ENCODE assay signal across 8 cellular contexts in the genomic region with DNA sequence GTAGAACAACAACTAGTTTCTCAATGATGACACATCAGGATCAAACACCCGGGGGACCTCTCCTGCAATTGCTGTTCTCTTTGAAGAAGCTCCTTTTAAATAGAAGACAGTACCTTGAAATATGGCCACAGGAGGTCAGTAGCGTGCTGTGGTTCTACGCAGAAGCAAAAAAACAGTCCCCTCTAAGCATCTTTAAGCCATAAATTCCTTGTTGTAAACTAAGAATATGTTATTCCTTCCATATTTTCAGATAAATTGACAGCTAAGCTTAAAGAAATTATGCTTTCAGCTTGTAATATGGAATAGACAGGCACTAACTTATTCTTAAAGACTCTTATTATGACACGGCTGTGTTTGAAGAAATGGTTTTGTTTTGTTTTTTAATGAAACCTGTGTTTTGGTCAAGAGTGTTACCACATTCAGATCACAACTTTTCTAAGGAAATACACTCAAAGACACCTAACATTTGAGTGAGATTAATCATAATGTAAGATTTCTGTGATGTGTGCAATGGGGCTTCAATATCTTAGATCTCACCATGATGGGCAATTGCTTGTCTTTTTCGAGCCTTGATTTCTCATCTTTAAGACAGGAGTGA. TPM values are rescaled to one million over a fixed set of nuclear protein-coding genes. Genes with fewer than 3 reads are reported as not detected.
DNase-seq lines count a peak whose midpoint lies in the region; ATAC-seq and TF ChIP-seq lines count a peak whose summit lies in the region.

No MANE protein-coding gene starts in this region.

- H3K27me3 ChIP-seq in Panc1 (ENCODE audit: control insufficient read depth, insufficient read depth, low read length) = no peaks in the 10 kb centered on the region; the same call in 1 of the 2 replicates
- H3K27me3 ChIP-seq in neuronal stem cell (ENCODE audit: control insufficient read depth in 3 of 3, insufficient read depth in 3 of 3, low read depth in 1 of 3, low read length in 3 of 3) = no peaks in the 10 kb centered on the region

- H4K8ac ChIP-seq in neuronal stem cell (ENCODE audit: low read depth, low read length) = no peak overlapping the region

- H3K4me3 ChIP-seq in Panc1 (ENCODE audit: low read depth in 2 of 2, low read length in 2 of 2) (no peak overlapping the region), fibroblast of pulmonary artery (replicated peaks; ENCODE audit: low read depth, low read length) (no peak overlapping the region), neuronal stem cell (ENCODE audit: low read length in 2 of 2) (no peak overlapping the region)

- no peak overlapping the region for H3K23ac ChIP-seq in neuronal stem cell (ENCODE audit: low read depth, low read length, poor library complexity)

- BruUV-seq in Panc1 (replicated peaks; lab: Mats Ljungman, UMichigan) = no TSS peak

- H3K14ac ChIP-seq in neuronal stem cell (ENCODE audit: low read length) = no peak overlapping the region

- H3K4me2 ChIP-seq in neuronal stem cell (ENCODE audit: insufficient read depth, low read length, poor library complexity, severe bottlenecking) = no peak overlapping the region

- no peaks in the 10 kb centered on the region for H3K36me3 Mint-ChIP-seq in activated T-cell treated with anti-CD3 and anti-CD28 coated beads, Interleukin-2, amount 50 U/mL, for 72 hours (ENCODE audit: insufficient read depth in 2 of 2)
- H3K36me3 Mint-ChIP-seq in type B pancreatic cell = no peaks in the 10 kb centered on the region

- peak overlapping the region; percentile 9 for H2AFZ ChIP-seq in neuronal stem cell (ENCODE audit: low read length)

- H3K18ac ChIP-seq in neuronal stem cell (ENCODE audit: low read length) = no peak overlapping the region

- peaks cover 11% of the 10 kb centered on the region for H3K27me3 Mint-ChIP-seq in activated T-cell treated with anti-CD3 and anti-CD28 coated beads, Interleukin-2, amount 50 U/mL, for 72 hours (ENCODE audit: low read depth)
- no peaks in the 10 kb centered on the region for H3K27me3 Mint-ChIP-seq in type B pancreatic cell

- in situ Hi-C loops in Panc1 (cut with HindIII; ENCODE audit: low pct_unique_long_range_greater_than_20kb, low sequenced_read_pairs) = no loop called here

- peak; percentile 38 for DNase-seq in NCI-H1092 treated with DMSO at 0.1 percent for 48 hours (lab: John Stamatoyannopoulos, UW)
- DNase-seq in NCI-H1092 (lab: John Stamatoyannopoulos, UW) = no peak
- DNase-seq in HT-29 (ENCODE audit: low spot score) = peak; percentile 83
- peak; percentile 46 for DNase-seq in Panc1 (ENCODE audit: low read depth, low spot score)
- DNase-seq in activated T-cell treated with anti-CD3 and anti-CD28 coated beads, Interleukin-2, amount 50 U/mL, for 72 hours = peak; percentile 63 to 66
- DNase-seq in fibroblast of pulmonary artery (ENCODE audit: low read depth) = peak; percentile 86
- peak; percentile 30 for DNase-seq in neuronal stem cell (ENCODE audit: low spot score)
- no peak for DNase-seq in type B pancreatic cell (ENCODE audit: extremely low spot score, unreplicated experiment)

- H3K4me1 Mint-ChIP-seq in activated T-cell treated with anti-CD3 and anti-CD28 coated beads, Interleukin-2, amount 50 U/mL, for 72 hours (ENCODE audit: low read depth) = peaks cover 48% of the 10 kb centered on the region
- H3K4me1 Mint-ChIP-seq in type B pancreatic cell (ENCODE audit: unreplicated experiment) = no peaks in the 10 kb centered on the region

- no peak overlapping the region for H3K9ac ChIP-seq in neuronal stem cell (ENCODE audit: low read depth, low read length, poor library complexity)

- ATAC-seq in Panc1 = no peak
- ATAC-seq in activated T-cell treated with anti-CD3 and anti-CD28 coated beads, Interleukin-2, amount 50 U/mL, for 72 hours (replicated peaks in 1 of 2) = peak; percentile 58 to 60

- no peak overlapping the region for H4K91ac ChIP-seq in neuronal stem cell (ENCODE audit: low read depth, low read length, poor library complexity)

- no peak overlapping the region for H3K4ac ChIP-seq in neuronal stem cell (ENCODE audit: low read length)

- H3K9me3 Mint-ChIP-seq in activated T-cell treated with anti-CD3 and anti-CD28 coated beads, Interleukin-2, amount 50 U/mL, for 72 hours = no peaks in the 10 kb centered on the region
- H3K9me3 Mint-ChIP-seq in type B pancreatic cell = no peaks in the 10 kb centered on the region

- POLR2A ChIA-PET in Panc1 (lab: Charles Lee) = no interaction called here

- intact Hi-C loops in Panc1 (cut with micrococcal nuclease; ENCODE audit: unreplicated experiment) = loop anchor here (2.0 to 5.0 kb wide), 3 partner anchors 72 to 548 kb away; no protein-coding TSS in a partner anchor

- H3K4me1 ChIP-seq in Panc1 (ENCODE audit: control insufficient read depth, insufficient read depth, low read length) = no peaks in the 10 kb centered on the region
- peaks cover 0 to 1% of the 10 kb centered on the region in 2 donors for H3K4me1 ChIP-seq in neuronal stem cell (ENCODE audit: control insufficient read depth in 2 of 2, insufficient read depth in 1 of 2, low read depth in 1 of 2, low read length in 2 of 2)

- no peaks in the 10 kb centered on the region for H3K79me1 ChIP-seq in neuronal stem cell (ENCODE audit: low read depth, low read length)

- TF ChIP-seq CTCF in Panc1 (IDR thresholded peaks at IDR 0.05) (peak; percentile 80; the same call in 1 of the 2 replicates), fibroblast of pulmonary artery (IDR thresholded peaks at IDR 0.05; ENCODE audit: low read length, missing control alignments) (peak; percentile 73), type B pancreatic cell (conservative IDR thresholded peaks at IDR 0.05) (peak; percentile 86)

- CTCF ChIA-PET in Panc1 (lab: Charles Lee) = interaction anchor here (0.6 to 1.0 kb wide), 6 partner anchors 18 to 547 kb away, joined by 3 to 10 read pairs (median 4); no protein-coding TSS in a partner anchor

- H3K27ac Mint-ChIP-seq in activated T-cell treated with anti-CD3 and anti-CD28 coated beads, Interleukin-2, amount 50 U/mL, for 72 hours = peak overlapping the region; percentile 34
- no peak overlapping the region for H3K27ac Mint-ChIP-seq in type B pancreatic cell

- no peak overlapping the region for H3K27ac ChIP-seq in Panc1 (ENCODE audit: low read length)
- H3K27ac ChIP-seq in neuronal stem cell (replicated peaks; ENCODE audit: low read length) = no peak overlapping the region

- H2BK15ac ChIP-seq in neuronal stem cell (ENCODE audit: low read length) = no peak overlapping the region

- no CpG with 5 or more reads among the region's 5 CpGs for WGBS in neuronal stem cell (ENCODE audit: extremely low coverage in 2 of 2, insufficient read length in 2 of 2, insufficient replicate concordance in 1 of 2), 2 donors

- H2BK120ac ChIP-seq in neuronal stem cell (ENCODE audit: low read depth, low read length) = no peak overlapping the region

- no peaks in the 10 kb centered on the region for H3K36me3 ChIP-seq in Panc1 (ENCODE audit: control insufficient read depth, insufficient read depth, low read length)
- no peaks in the 10 kb centered on the region for H3K36me3 ChIP-seq in neuronal stem cell (replicated peaks in 1 of 2; ENCODE audit: control insufficient read depth in 2 of 2, insufficient read depth in 2 of 2, low read length in 2 of 2)

- H2BK5ac ChIP-seq in neuronal stem cell (ENCODE audit: low read length) = no peak overlapping the region

- no peak overlapping the region for H2BK12ac ChIP-seq in neuronal stem cell (ENCODE audit: low read length)

- H2AK5ac ChIP-seq in neuronal stem cell (ENCODE audit: low read depth, low read length) = no peak overlapping the region

- no peaks in the 10 kb centered on the region for H3K9me3 ChIP-seq in Panc1 (ENCODE audit: control insufficient read depth, insufficient read depth, low read depth, low read length)
- peaks cover 0 to 1% of the 10 kb centered on the region in 2 donors for H3K9me3 ChIP-seq in neuronal stem cell (replicated peaks in 1 of 2; ENCODE audit: control insufficient read depth in 2 of 2, insufficient read depth in 1 of 2, low read depth in 1 of 2, low read length in 2 of 2)

- H3K4me3 Mint-ChIP-seq in activated T-cell treated with anti-CD3 and anti-CD28 coated beads, Interleukin-2, amount 50 U/mL, for 72 hours = peak overlapping the region; percentile 36 to 47
- H3K4me3 Mint-ChIP-seq in type B pancreatic cell = no peak overlapping the region

RNA-seq across cellular contexts. Expression of a gene that starts 49.7 kb away (rescaled TPM):
- total RNA-seq in HT-29 (2014; rRNA removed; shearing (Covaris generic)) = 7.9 and 16.7 TPM in 2 replicates
- total RNA-seq in Panc1 (2021; ENCODE audit: unreplicated experiment) (not detected), type B pancreatic cell (ENCODE audit: low replicate concordance) (0.90 and 1.7 TPM in 2 replicates)
- not detected for polyA plus RNA-seq in Panc1 (2012; ENCODE audit: insufficient read length)
- not detected for total RNA-seq in activated T-cell treated with anti-CD3 and anti-CD28 coated beads, Interleukin-2, amount 50 U/mL, for 72 hours
- not detected for polyA plus RNA-seq in neuronal stem cell (2013, experiment 1 of 2)
- polyA plus RNA-seq in neuronal stem cell (2013, experiment 2 of 2) = 0.01 TPM

Comparison
In these comparisons a context has a peak if more than half of its experiments do, and no peak if none do; other contexts are left out.
1. DNase-seq: peak in NCI-H1092 treated with DMSO at 0.1 percent for 48 hours (single experiment), HT-29 (single experiment), Panc1 (single experiment), activated T-cell treated with anti-CD3 and anti-CD28 coated beads, Interleukin-2, amount 50 U/mL, for 72 hours (2 of 2), fibroblast of pulmonary artery (single experiment) and neuronal stem cell (single experiment); none in NCI-H1092 (single experiment) and type B pancreatic cell (single experiment).
2. Peak in every context shown above with its lines, with median percentiles within 50 percentile points of each other: CTCF ChIP-seq.